14 cellular contexts compared by ENCODE assay signal in the genomic region with DNA sequence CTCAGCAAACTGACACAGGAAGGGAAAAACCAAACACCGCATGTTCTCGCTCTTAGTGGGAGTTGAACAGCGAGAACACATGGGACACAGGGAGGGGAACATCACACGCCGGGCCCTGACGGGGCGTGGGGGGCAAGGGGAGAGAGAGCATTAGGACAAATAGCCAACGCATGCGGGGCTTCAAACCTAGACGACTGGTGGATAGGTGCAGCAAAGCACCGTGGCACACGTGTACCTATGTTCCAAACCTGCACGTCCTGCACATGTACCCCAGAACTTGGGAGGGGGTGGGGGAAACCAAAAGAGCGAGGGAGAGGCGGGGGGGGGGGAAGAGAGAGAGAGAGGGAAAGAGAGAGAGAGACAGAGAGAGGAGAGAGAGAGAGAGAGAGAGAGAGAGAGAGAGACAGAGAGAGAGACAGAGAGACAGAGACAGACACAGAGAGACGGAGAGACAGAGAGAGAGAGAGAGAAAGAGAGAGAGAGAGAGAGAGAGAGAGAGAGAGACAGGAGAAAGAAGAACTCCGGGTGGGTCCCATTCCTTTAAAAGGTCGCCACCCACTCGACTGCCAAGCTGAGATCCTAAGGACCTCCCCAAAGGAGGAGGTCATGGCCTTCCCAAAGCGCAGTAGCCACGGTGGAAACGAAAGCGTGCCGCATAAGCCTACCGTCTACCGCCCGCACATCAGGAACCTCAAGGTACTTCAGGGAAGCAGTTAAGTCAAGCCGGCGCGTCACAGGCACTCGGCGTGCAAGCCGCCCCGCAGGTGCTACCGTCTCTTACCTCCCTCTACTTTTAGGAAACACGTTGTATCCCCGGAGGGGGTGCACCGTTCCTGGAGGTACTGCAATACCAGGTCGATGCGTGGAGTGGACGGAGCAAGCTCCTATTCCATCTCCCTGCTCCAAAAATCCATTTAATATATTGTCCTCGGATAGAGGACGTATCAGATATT. TPM values are rescaled to one million over a fixed set of nuclear protein-coding genes. Genes with fewer than 3 reads are reported as not detected.
DNase-seq lines count a peak whose midpoint lies in the region; ATAC-seq, FAIRE-seq and TF ChIP-seq lines count a peak whose summit lies in the region.
"Not testable (repeated sequence)": the region's sequence is repeated elsewhere in the genome, so short reads cannot be mapped to it uniquely, and the experiment has no call there.
"Had no signal": no experiment of that assay in that cellular context is flagged by ENCODE, and none has a peak within 500 bp of the region (broad histone marks: within the 10 kb centered on the region; RNA-seq: fewer than 3 reads in every experiment).

No MANE protein-coding gene starts in this region.

- not testable (repeated sequence) for H3K9me1 ChIP-seq in K562 (ENCODE audit: control insufficient read depth, insufficient read depth, low read length)

- CTCF ChIA-PET in activated B cell treated with CpG ODN at 0.5 μM for 24 hours (lab: Charles Lee); K562 (lab: Yijun Ruan, JAX; ENCODE audit: low intra/inter-chr PET ratio); HepG2 (lab: Yijun Ruan, JAX; ENCODE audit: low intra/inter-chr PET ratio, low total read pairs): not testable (repeated sequence)

- not testable (repeated sequence) for H3K4me3 ChIP-seq in K562; HepG2 (replicated peaks in 1 of 3; ENCODE audit: insufficient read depth in 1 of 3, low read depth in 2 of 3, low read length in 3 of 3)

- not testable (repeated sequence) for H3K36me3 ChIP-seq in K562 (ENCODE audit: control insufficient read depth, insufficient read depth, low read length); HepG2 (replicated peaks in 1 of 2; ENCODE audit: control insufficient read depth in 1 of 2, insufficient read depth in 2 of 2, low read length in 2 of 2)

- not testable (repeated sequence) for H3K4me1 ChIP-seq in K562 (replicated peaks in 1 of 2; ENCODE audit: control insufficient read depth in 2 of 2, insufficient read depth in 2 of 2, low read length in 2 of 2); HepG2 (ENCODE audit: insufficient read depth, low read length)

- H3K4me2 ChIP-seq in K562 (ENCODE audit: insufficient read depth, low read length); HepG2 (ENCODE audit: low read depth, low read length): not testable (repeated sequence)

- no CpG with 5 or more reads among the region's 43 CpGs for WGBS in K562 (ENCODE audit: insufficient coverage, low coverage, missing lambda C conversion rate)
- no CpG with 5 or more reads among the region's 43 CpGs for WGBS in HepG2 (ENCODE audit: low lambda C conversion rate)

- TF ChIP-seq EP300 in K562 (IDR thresholded peaks at IDR 0.05; ENCODE audit: low read length); HepG2 (IDR thresholded peaks at IDR 0.05; ENCODE audit: low read depth in 2 of 2, low read length in 2 of 2); HepG2 (CRISPR knock-in tag; IDR thresholded peaks at IDR 0.05; ENCODE audit: borderline replicate concordance): not testable (repeated sequence)

- H3K27me3 ChIP-seq in K562 (ENCODE audit: control insufficient read depth in 2 of 2, insufficient read depth in 2 of 2, low read length in 2 of 2); HepG2 (ENCODE audit: control insufficient read depth in 1 of 2, insufficient read depth in 2 of 2, low read length in 2 of 2): not testable (repeated sequence)

- H3K36me3 Mint-ChIP-seq in activated B cell treated with CpG ODN at 0.5 μM for 24 hours (ENCODE audit: low read depth); activated T-cell treated with anti-CD3 and anti-CD28 coated beads, Interleukin-2, amount 50 U/mL, for 4 hours (ENCODE audit: insufficient read depth); natural killer cell; stimulated activated naive B cell treated with anti-CD40 and anti-IgM and Interleukin-4, amounts not matched to agents 10 μg/mL and 1 μg/mL and 100 μg/mL, for 72 hours: not testable (repeated sequence)

- not testable (repeated sequence) for H3K79me2 ChIP-seq in K562 (ENCODE audit: control insufficient read depth, insufficient read depth, low read length); HepG2 (ENCODE audit: insufficient read depth, low read length)

- in situ Hi-C loops in K562 (cut with MboI); HepG2 (cut with HindIII; ENCODE audit: extremely low pct_ligation_motif_present, low pct_unique_long_range_greater_than_20kb): not testable (repeated sequence)

- H2AFZ ChIP-seq in K562 (ENCODE audit: low read depth, low read length); HepG2 (ENCODE audit: low read length): not testable (repeated sequence)

- not testable (repeated sequence) for BruUV-seq in K562 (replicated peaks; lab: Mats Ljungman, UMichigan); HepG2 (replicated peaks; lab: Mats Ljungman, UMichigan)

- H3K9ac ChIP-seq in K562 (ENCODE audit: insufficient read depth in 1 of 2, low read depth in 2 of 2, low read length in 2 of 2); HepG2 (ENCODE audit: insufficient read depth, low read depth, low read length): not testable (repeated sequence)

- not testable (repeated sequence) for H3K27ac ChIP-seq in K562 (ENCODE audit: extremely low read depth, low read depth, low read length); HepG2 (ENCODE audit: extremely low read length, insufficient read depth, low read length)

- not testable (repeated sequence) for H3K4me1 Mint-ChIP-seq in activated B cell treated with CpG ODN at 0.5 μM for 24 hours; activated T-cell treated with anti-CD3 and anti-CD28 coated beads, Interleukin-2, amount 50 U/mL, for 4 hours (ENCODE audit: low read depth); natural killer cell; stimulated activated naive B cell treated with anti-CD40 and anti-IgM and Interleukin-4, amounts not matched to agents 10 μg/mL and 1 μg/mL and 100 μg/mL, for 72 hours

- not testable (repeated sequence) for H3K4me3 Mint-ChIP-seq in activated B cell treated with CpG ODN at 0.5 μM for 24 hours; activated T-cell treated with anti-CD3 and anti-CD28 coated beads, Interleukin-2, amount 50 U/mL, for 4 hours; natural killer cell; stimulated activated naive B cell treated with anti-CD40 and anti-IgM and Interleukin-4, amounts not matched to agents 10 μg/mL and 1 μg/mL and 100 μg/mL, for 72 hours

- POLR2A ChIA-PET in activated B cell treated with CpG ODN at 0.5 μM for 24 hours (lab: Charles Lee); K562 (lab: Yijun Ruan, JAX); HepG2 (lab: Yijun Ruan, JAX): not testable (repeated sequence)

- not testable (repeated sequence) for TF ChIP-seq POLR2A in K562 (conservative IDR thresholded peaks at IDR 0.05); HepG2 (IDR thresholded peaks at IDR 0.05; ENCODE audit: insufficient read depth in 1 of 2, low read depth in 2 of 2, low read length in 2 of 2)

- peak; percentile 8 for DNase-seq in LHCN-M2 (ENCODE audit: low read depth)
- not testable (repeated sequence) for DNase-seq in activated B cell treated with CpG ODN at 0.5 μM for 24 hours; activated T-cell treated with anti-CD3 and anti-CD28 coated beads, Interleukin-2, amount 50 U/mL, for 4 hours; K562 (ENCODE audit: extremely low read depth in 1 of 4, low spot score in 3 of 4); HepG2 (ENCODE audit: low spot score); natural killer cell; stimulated activated naive B cell treated with anti-CD40 and anti-IgM and Interleukin-4, amounts not matched to agents 10 μg/mL and 1 μg/mL and 100 μg/mL, for 72 hours

- peak; percentile 56 for ATAC-seq in activated B cell treated with CpG ODN at 0.5 μM for 24 hours (ENCODE audit: low read depth)
- peak; percentile 43 to 50 for ATAC-seq in activated T-cell treated with anti-CD3 and anti-CD28 coated beads, Interleukin-2, amount 50 U/mL, for 4 hours
- peak; percentile 60 for ATAC-seq in K562
- ATAC-seq in HepG2: peak; percentile 46; the same call in 2 of the 3 replicates
- peak; percentile 24 to 64 (median 43) for ATAC-seq in natural killer cell
- ATAC-seq in stimulated activated naive B cell treated with anti-CD40 and anti-IgM and Interleukin-4, amounts not matched to agents 10 μg/mL and 1 μg/mL and 100 μg/mL, for 72 hours (replicated peaks): peak; percentile 68 to 80

- not testable (repeated sequence) for H4K20me1 ChIP-seq in K562 (replicated peaks; ENCODE audit: control insufficient read depth, insufficient read depth, low read length); HepG2 (ENCODE audit: insufficient read depth, low read length)

- not testable (repeated sequence) for TF ChIP-seq CTCF in activated B cell treated with CpG ODN at 0.5 μM for 24 hours (IDR thresholded peaks at IDR 0.05); K562 (IDR thresholded peaks at IDR 0.05 in 2 of 3, conservative IDR thresholded peaks at IDR 0.05 in 1 of 3; ENCODE audit: insufficient read depth in 2 of 3, low read depth in 1 of 3, low read length in 3 of 3); HepG2 (CRISPR knock-in tag; IDR thresholded peaks at IDR 0.05); natural killer cell (IDR thresholded peaks at IDR 0.05)

- H3K9me3 ChIP-seq in K562 (replicated peaks; ENCODE audit: control insufficient read depth, insufficient read depth, low read depth, low read length); HepG2 (ENCODE audit: low read length): not testable (repeated sequence)

- FAIRE-seq in K562 (lab: Jason Lieb, UNC); HepG2 (lab: Jason Lieb, UNC): not testable (repeated sequence)

- not testable (repeated sequence) for H3K27me3 Mint-ChIP-seq in activated B cell treated with CpG ODN at 0.5 μM for 24 hours; activated T-cell treated with anti-CD3 and anti-CD28 coated beads, Interleukin-2, amount 50 U/mL, for 4 hours (ENCODE audit: low read depth); natural killer cell (ENCODE audit: low read depth in 2 of 2); stimulated activated naive B cell treated with anti-CD40 and anti-IgM and Interleukin-4, amounts not matched to agents 10 μg/mL and 1 μg/mL and 100 μg/mL, for 72 hours

- H3K9me3 Mint-ChIP-seq in activated B cell treated with CpG ODN at 0.5 μM for 24 hours; activated T-cell treated with anti-CD3 and anti-CD28 coated beads, Interleukin-2, amount 50 U/mL, for 4 hours; natural killer cell; stimulated activated naive B cell treated with anti-CD40 and anti-IgM and Interleukin-4, amounts not matched to agents 10 μg/mL and 1 μg/mL and 100 μg/mL, for 72 hours: not testable (repeated sequence)

- TF ChIP-seq RAD21 in K562 (CRISPR knock-in tag; conservative IDR thresholded peaks at IDR 0.05 in 1 of 2, IDR thresholded peaks at IDR 0.05 in 1 of 2); HepG2 (CRISPR knock-in tag; IDR thresholded peaks at IDR 0.05): not testable (repeated sequence)

- H3K27ac Mint-ChIP-seq in activated B cell treated with CpG ODN at 0.5 μM for 24 hours; natural killer cell; stimulated activated naive B cell treated with anti-CD40 and anti-IgM and Interleukin-4, amounts not matched to agents 10 μg/mL and 1 μg/mL and 100 μg/mL, for 72 hours: not testable (repeated sequence)

- intact Hi-C loops in activated B cell treated with CpG ODN at 0.5 μM for 24 hours (cut with micrococcal nuclease); K562 (cut with micrococcal nuclease); HepG2 (cut with micrococcal nuclease; ENCODE audit: unreplicated experiment); natural killer cell (cut with micrococcal nuclease): not testable (repeated sequence)

RNA-seq across cellular contexts. Expression of a gene that starts 37.1 kb away (rescaled TPM):
- total RNA-seq in LHCN-M2 (2014; rRNA removed) (not detected in 2 replicates), activated B cell treated with CpG ODN at 0.5 μM for 24 hours (5,480 and 7,149 TPM in 2 replicates), K562 (2014; rRNA removed) (not detected in 2 replicates), K562 (2014; rRNA removed; fragmentation: Illumina TruSeq; extraction: Trizol) (not detected in 2 replicates), K562 (2015; rRNA removed; fragmentation: Illumina TruSeq; extraction: Trizol) (not detected in 2 replicates), K562 (2021) (9,315 and 9,527 TPM in 2 replicates), HepG2 (2016; rRNA removed; fragmentation: Illumina TruSeq; extraction: Trizol) (not detected in 2 replicates), natural killer cell (1,000 to 10,000 TPM; 3,690 to 5,833 (median 5,267) TPM)
- not detected for polyA plus RNA-seq in LHCN-M2 (2012)
- total RNA-seq in activated T-cell treated with anti-CD3 and anti-CD28 coated beads, Interleukin-2, amount 50 U/mL, for 4 hours: 1,000 to 10,000 TPM; 1,770 to 1,970 (median 1,905) TPM
- total RNA-seq in K562 (2011; cell fraction: chromatin; rRNA removed; ENCODE audit: low replicate concordance): not detected in 2 replicates
- total RNA-seq in K562 (2011; cell fraction: nucleolus; rRNA removed): not detected in 2 replicates
- not detected in 2 replicates for total RNA-seq in K562 (2011; cell fraction: nucleoplasm; rRNA removed)
- polyA plus RNA-seq in K562 (2011; rRNA removed) (not detected in 2 replicates), K562 (2014; fragmentation: Illumina TruSeq; extraction: Trizol) (not detected in 2 replicates), K562 (2014; fragmentation: Nextera tagmentation; extraction: Ambion mirVana) (not detected), K562 (2014; rRNA removed) (not detected in 2 replicates), HepG2 (2011; rRNA removed) (not detected in 2 replicates)
- not detected in 2 replicates for polyA plus RNA-seq in K562 (2011; cell fraction: cytosol; rRNA removed)
- polyA plus RNA-seq in K562 (2011; cell fraction: nucleus; rRNA removed): not detected in 2 replicates
- not detected in 2 replicates for polyA plus RNA-seq in K562 (2012)
- not detected in 2 replicates for polyA minus RNA-seq in K562 (2011; rRNA and poly(A)+ RNA removed)
- polyA minus RNA-seq in K562 (2011; cell fraction: cytosol; rRNA and poly(A)+ RNA removed): not detected in 2 replicates
- polyA minus RNA-seq in K562 (2011; cell fraction: nucleus; rRNA and poly(A)+ RNA removed): not detected in 2 replicates
- 7.5 and 10.4 TPM in 2 replicates for total RNA-seq in HepG2 (2016; cell fraction: cytosol; rRNA removed; fragmentation: Illumina TruSeq; extraction: Trizol; ENCODE audit: low read depth)
- total RNA-seq in HepG2 (2016; cell fraction: insoluble cytoplasmic fraction; rRNA removed; fragmentation: Illumina TruSeq; extraction: Trizol): not detected in 2 replicates
- not detected in 2 replicates for total RNA-seq in HepG2 (2016; cell fraction: membrane; rRNA removed; fragmentation: Illumina TruSeq; extraction: Trizol)
- total RNA-seq in HepG2 (2016; cell fraction: nucleus; rRNA removed; fragmentation: Illumina TruSeq; extraction: Trizol): not detected in 2 replicates
- not detected in 2 replicates for polyA plus RNA-seq in HepG2 (2011; cell fraction: cytosol; rRNA removed)
- polyA plus RNA-seq in HepG2 (2011; cell fraction: nucleus; rRNA removed): not detected in 2 replicates
- polyA plus RNA-seq in HepG2 (2012): not detected in 2 replicates
- polyA plus RNA-seq in HepG2 (2016; cell fraction: cytosol; fragmentation: Illumina TruSeq; extraction: Trizol; ENCODE audit: low read depth): not detected in 2 replicates
- polyA plus RNA-seq in HepG2 (2016; cell fraction: insoluble cytoplasmic fraction; fragmentation: Illumina TruSeq; extraction: Trizol; ENCODE audit: low read depth): not detected in 2 replicates
- polyA plus RNA-seq in HepG2 (2016; cell fraction: membrane; fragmentation: Illumina TruSeq; extraction: Trizol; ENCODE audit: low read depth): not detected in 2 replicates
- not detected in 2 replicates for polyA plus RNA-seq in HepG2 (2016; cell fraction: nucleus; fragmentation: Illumina TruSeq; extraction: Trizol; ENCODE audit: insufficient read depth, low read depth)
- polyA minus RNA-seq in HepG2 (2011; rRNA and poly(A)+ RNA removed; ENCODE audit: low replicate concordance): not detected in 2 replicates
- not detected in 2 replicates for polyA minus RNA-seq in HepG2 (2011; cell fraction: cytosol; rRNA and poly(A)+ RNA removed)
- not detected in 2 replicates for polyA minus RNA-seq in HepG2 (2011; cell fraction: nucleus; rRNA and poly(A)+ RNA removed)
- total RNA-seq: H7, HT-29, Peyer's patch had no signal
- polyA plus RNA-seq: A549; CD4-positive, alpha-beta memory T cell had no signal

RNA-seq across cellular contexts. Expression of a gene that starts 42.4 kb away (rescaled TPM):
- total RNA-seq in LHCN-M2 (2014; rRNA removed): not detected in 2 replicates
- 1.9 TPM for polyA plus RNA-seq in LHCN-M2 (2012)
- total RNA-seq in activated B cell treated with CpG ODN at 0.5 μM for 24 hours: 0.73 TPM in 1 of 2 replicates, not detected in the other
- not detected for total RNA-seq in activated T-cell treated with anti-CD3 and anti-CD28 coated beads, Interleukin-2, amount 50 U/mL, for 4 hours
- total RNA-seq in K562 (2011; cell fraction: chromatin; rRNA removed; ENCODE audit: low replicate concordance): 0.88 TPM in 1 of 2 replicates, not detected in the other
- total RNA-seq in K562 (2011; cell fraction: nucleolus; rRNA removed): 0.66 TPM in 1 of 2 replicates, not detected in the other
- 1.6 TPM in 1 of 2 replicates, not detected in the other for total RNA-seq in K562 (2011; cell fraction: nucleoplasm; rRNA removed)
- not detected in 2 replicates for total RNA-seq in K562 (2014; rRNA removed)
- not detected in 2 replicates for total RNA-seq in K562 (2014; rRNA removed; fragmentation: Illumina TruSeq; extraction: Trizol)
- not detected in 2 replicates for total RNA-seq in K562 (2015; rRNA removed; fragmentation: Illumina TruSeq; extraction: Trizol)
- not detected in 2 replicates for total RNA-seq in K562 (2021)
- polyA plus RNA-seq in K562 (2011; rRNA removed): not detected in 2 replicates
- polyA plus RNA-seq in K562 (2011; cell fraction: cytosol; rRNA removed): not detected in 2 replicates
- not detected in 2 replicates for polyA plus RNA-seq in K562 (2011; cell fraction: nucleus; rRNA removed)
- not detected in 2 replicates for polyA plus RNA-seq in K562 (2012)
- not detected in 2 replicates for polyA plus RNA-seq in K562 (2014; fragmentation: Illumina TruSeq; extraction: Trizol)
- under 1 TPM in 1 of 2 experiments, not detected in 1; 0.14 TPM for polyA plus RNA-seq in K562 (2014; fragmentation: Nextera tagmentation; extraction: Ambion mirVana)
- polyA plus RNA-seq in K562 (2014; rRNA removed): not detected in 2 replicates
- polyA minus RNA-seq in K562 (2011; rRNA and poly(A)+ RNA removed): not detected in 2 replicates
- polyA minus RNA-seq in K562 (2011; cell fraction: cytosol; rRNA and poly(A)+ RNA removed): not detected in 2 replicates
- polyA minus RNA-seq in K562 (2011; cell fraction: nucleus; rRNA and poly(A)+ RNA removed): not detected in 2 replicates
- not detected in 2 replicates for total RNA-seq in HepG2 (2016; rRNA removed; fragmentation: Illumina TruSeq; extraction: Trizol)
- total RNA-seq in HepG2 (2016; cell fraction: cytosol; rRNA removed; fragmentation: Illumina TruSeq; extraction: Trizol; ENCODE audit: low read depth): not detected in 2 replicates
- not detected in 2 replicates for total RNA-seq in HepG2 (2016; cell fraction: insoluble cytoplasmic fraction; rRNA removed; fragmentation: Illumina TruSeq; extraction: Trizol)
- total RNA-seq in HepG2 (2016; cell fraction: membrane; rRNA removed; fragmentation: Illumina TruSeq; extraction: Trizol): not detected in 2 replicates
- not detected in 2 replicates for total RNA-seq in HepG2 (2016; cell fraction: nucleus; rRNA removed; fragmentation: Illumina TruSeq; extraction: Trizol)
- not detected in 2 replicates for polyA plus RNA-seq in HepG2 (2011; rRNA removed)
- polyA plus RNA-seq in HepG2 (2011; cell fraction: cytosol; rRNA removed): not detected in 2 replicates
- polyA plus RNA-seq in HepG2 (2011; cell fraction: nucleus; rRNA removed): 0.35 TPM in 1 of 2 replicates, not detected in the other
- 3.0 and 6.9 TPM in 2 replicates for polyA plus RNA-seq in HepG2 (2012)
- not detected in 2 replicates for polyA plus RNA-seq in HepG2 (2016; cell fraction: cytosol; fragmentation: Illumina TruSeq; extraction: Trizol; ENCODE audit: low read depth)
- polyA plus RNA-seq in HepG2 (2016; cell fraction: insoluble cytoplasmic fraction; fragmentation: Illumina TruSeq; extraction: Trizol; ENCODE audit: low read depth): not detected in 2 replicates
- polyA plus RNA-seq in HepG2 (2016; cell fraction: membrane; fragmentation: Illumina TruSeq; extraction: Trizol; ENCODE audit: low read depth): not detected in 2 replicates
- polyA plus RNA-seq in HepG2 (2016; cell fraction: nucleus; fragmentation: Illumina TruSeq; extraction: Trizol; ENCODE audit: insufficient read depth, low read depth): not detected in 2 replicates
- polyA minus RNA-seq in HepG2 (2011; rRNA and poly(A)+ RNA removed; ENCODE audit: low replicate concordance): 0.28 and 0.48 TPM in 2 replicates
- polyA minus RNA-seq in HepG2 (2011; cell fraction: cytosol; rRNA and poly(A)+ RNA removed): not detected in 2 replicates
- 1.3 and 1.6 TPM in 2 replicates for polyA minus RNA-seq in HepG2 (2011; cell fraction: nucleus; rRNA and poly(A)+ RNA removed)
- total RNA-seq in natural killer cell: 1 to 10 TPM in 1 of 3 donors, under 1 TPM in 1, not detected in 1; 0.64 to 1.5 TPM
- total RNA-seq: H7, HT-29, MCF 10A, OCI-LY7 had no signal
- polyA plus RNA-seq: A549 had no signal

RNA-seq across cellular contexts. Expression of a gene that starts 59.2 kb away (rescaled TPM):
- total RNA-seq in LHCN-M2 (2014; rRNA removed) (2.7 and 5.0 TPM in 2 replicates), activated B cell treated with CpG ODN at 0.5 μM for 24 hours (46.0 and 68.0 TPM in 2 replicates), K562 (2014; rRNA removed) (0.08 and 0.09 TPM in 2 replicates), K562 (2014; rRNA removed; fragmentation: Illumina TruSeq; extraction: Trizol) (0.15 and 0.29 TPM in 2 replicates), K562 (2015; rRNA removed; fragmentation: Illumina TruSeq; extraction: Trizol) (0.26 and 0.29 TPM in 2 replicates), K562 (2021) (0.24 and 0.40 TPM in 2 replicates), HepG2 (2016; rRNA removed; fragmentation: Illumina TruSeq; extraction: Trizol) (7.3 and 16.9 TPM in 2 replicates), natural killer cell (10 to 100 TPM; 22.0 to 27.4 (median 22.4) TPM)
- polyA plus RNA-seq in LHCN-M2 (2012): 5.9 TPM
- total RNA-seq in activated T-cell treated with anti-CD3 and anti-CD28 coated beads, Interleukin-2, amount 50 U/mL, for 4 hours: 1 to 10 TPM; 7.7 to 8.6 (median 7.9) TPM
- 8.6 and 16.5 TPM in 2 replicates for total RNA-seq in K562 (2011; cell fraction: chromatin; rRNA removed; ENCODE audit: low replicate concordance)
- total RNA-seq in K562 (2011; cell fraction: nucleolus; rRNA removed): 8.4 and 8.8 TPM in 2 replicates
- total RNA-seq in K562 (2011; cell fraction: nucleoplasm; rRNA removed): 6.0 and 10.1 TPM in 2 replicates
- polyA plus RNA-seq in K562 (2011; rRNA removed) (0.16 and 0.24 TPM in 2 replicates), K562 (2014; fragmentation: Illumina TruSeq; extraction: Trizol) (0.13 and 0.21 TPM in 2 replicates), K562 (2014; fragmentation: Nextera tagmentation; extraction: Ambion mirVana) (under 1 TPM; 0.03 to 0.07 TPM), K562 (2014; rRNA removed) (0.09 and 0.15 TPM in 2 replicates), HepG2 (2011; rRNA removed) (34.9 and 35.9 TPM in 2 replicates)
- polyA plus RNA-seq in K562 (2011; cell fraction: cytosol; rRNA removed): 0.10 and 0.25 TPM in 2 replicates
- polyA plus RNA-seq in K562 (2011; cell fraction: nucleus; rRNA removed): 0.73 and 1.3 TPM in 2 replicates
- polyA plus RNA-seq in K562 (2012): 0.08 and 0.33 TPM in 2 replicates
- 0.81 and 1.3 TPM in 2 replicates for polyA minus RNA-seq in K562 (2011; rRNA and poly(A)+ RNA removed)
- polyA minus RNA-seq in K562 (2011; cell fraction: cytosol; rRNA and poly(A)+ RNA removed): not detected in 2 replicates
- polyA minus RNA-seq in K562 (2011; cell fraction: nucleus; rRNA and poly(A)+ RNA removed): 1.9 and 2.3 TPM in 2 replicates
- total RNA-seq in HepG2 (2016; cell fraction: cytosol; rRNA removed; fragmentation: Illumina TruSeq; extraction: Trizol; ENCODE audit: low read depth): 3.9 and 4.5 TPM in 2 replicates
- 6.1 and 18.6 TPM in 2 replicates for total RNA-seq in HepG2 (2016; cell fraction: insoluble cytoplasmic fraction; rRNA removed; fragmentation: Illumina TruSeq; extraction: Trizol)
- total RNA-seq in HepG2 (2016; cell fraction: membrane; rRNA removed; fragmentation: Illumina TruSeq; extraction: Trizol): 6.4 and 6.9 TPM in 2 replicates
- 20.5 and 23.8 TPM in 2 replicates for total RNA-seq in HepG2 (2016; cell fraction: nucleus; rRNA removed; fragmentation: Illumina TruSeq; extraction: Trizol)
- polyA plus RNA-seq in HepG2 (2011; cell fraction: cytosol; rRNA removed): 23.9 and 25.0 TPM in 2 replicates
- 47.7 and 53.8 TPM in 2 replicates for polyA plus RNA-seq in HepG2 (2011; cell fraction: nucleus; rRNA removed)
- 16.4 and 17.3 TPM in 2 replicates for polyA plus RNA-seq in HepG2 (2012)
- polyA plus RNA-seq in HepG2 (2016; cell fraction: cytosol; fragmentation: Illumina TruSeq; extraction: Trizol; ENCODE audit: low read depth): 1.5 and 1.7 TPM in 2 replicates
- 4.9 and 7.2 TPM in 2 replicates for polyA plus RNA-seq in HepG2 (2016; cell fraction: insoluble cytoplasmic fraction; fragmentation: Illumina TruSeq; extraction: Trizol; ENCODE audit: low read depth)
- 2.8 and 3.9 TPM in 2 replicates for polyA plus RNA-seq in HepG2 (2016; cell fraction: membrane; fragmentation: Illumina TruSeq; extraction: Trizol; ENCODE audit: low read depth)
- 25.2 and 27.5 TPM in 2 replicates for polyA plus RNA-seq in HepG2 (2016; cell fraction: nucleus; fragmentation: Illumina TruSeq; extraction: Trizol; ENCODE audit: insufficient read depth, low read depth)
- 1.4 and 123 TPM in 2 replicates for polyA minus RNA-seq in HepG2 (2011; rRNA and poly(A)+ RNA removed; ENCODE audit: low replicate concordance)
- polyA minus RNA-seq in HepG2 (2011; cell fraction: cytosol; rRNA and poly(A)+ RNA removed): 16.5 and 18.7 TPM in 2 replicates
- polyA minus RNA-seq in HepG2 (2011; cell fraction: nucleus; rRNA and poly(A)+ RNA removed): 64.1 and 65.3 TPM in 2 replicates
